ENCODE assay signal across 1 cellular context in genomic region chr16:55559933-55560516, GRCh38.
TF ChIP-seq lines count a peak whose summit lies in the region.

No MANE protein-coding gene starts in this region.

TF ChIP-seq in SK-N-SH treated with all-trans-retinoic acid at 6 μM for 48 hours, 23 proteins besides CTCF, POLR2A, EP300 and RAD21 (continued from another document):
- TF ChIP-seq PATZ1 (CRISPR knock-in tag; IDR thresholded peaks at IDR 0.05; ENCODE audit: borderline replicate concordance) (no peak), TSHZ2 (CRISPR knock-in tag; IDR thresholded peaks at IDR 0.05) (peak; percentile 98), ARNTL (CRISPR knock-in tag; IDR thresholded peaks at IDR 0.05; ENCODE audit: borderline replicate concordance, low read depth) (no peak), ZFP3 (CRISPR knock-in tag; IDR thresholded peaks at IDR 0.05) (no peak), RARB (CRISPR knock-in tag; IDR thresholded peaks at IDR 0.05) (no peak), TCF4 (CRISPR knock-in tag; IDR thresholded peaks at IDR 0.05; ENCODE audit: borderline replicate concordance) (peak; percentile 74), BACH2 (CRISPR knock-in tag; IDR thresholded peaks at IDR 0.05; ENCODE audit: borderline replicate concordance) (no peak)
- TF ChIP-seq, protein P1, sequence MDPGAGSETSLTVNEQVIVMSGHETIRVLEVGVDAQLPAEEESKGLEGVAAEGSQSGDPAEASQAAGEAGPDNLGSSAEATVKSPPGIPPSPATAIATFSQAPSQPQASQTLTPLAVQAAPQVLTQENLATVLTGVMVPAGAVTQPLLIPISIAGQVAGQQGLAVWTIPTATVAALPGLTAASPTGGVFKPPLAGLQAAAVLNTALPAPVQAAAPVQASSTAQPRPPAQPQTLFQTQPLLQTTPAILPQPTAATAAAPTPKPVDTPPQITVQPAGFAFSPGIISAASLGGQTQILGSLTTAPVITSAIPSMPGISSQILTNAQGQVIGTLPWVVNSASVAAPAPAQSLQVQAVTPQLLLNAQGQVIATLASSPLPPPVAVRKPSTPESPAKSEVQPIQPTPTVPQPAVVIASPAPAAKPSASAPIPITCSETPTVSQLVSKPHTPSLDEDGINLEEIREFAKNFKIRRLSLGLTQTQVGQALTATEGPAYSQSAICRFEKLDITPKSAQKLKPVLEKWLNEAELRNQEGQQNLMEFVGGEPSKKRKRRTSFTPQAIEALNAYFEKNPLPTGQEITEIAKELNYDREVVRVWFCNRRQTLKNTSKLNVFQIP (CRISPR knock-in tag; IDR thresholded peaks at IDR 0.05; ENCODE audit: borderline replicate concordance, low read depth) = no peak
TF ChIP-seq in SK-N-SH treated with all-trans-retinoic acid at 6 μM for 48 hours: peak in this region for 6.
